In the genomic region with DNA sequence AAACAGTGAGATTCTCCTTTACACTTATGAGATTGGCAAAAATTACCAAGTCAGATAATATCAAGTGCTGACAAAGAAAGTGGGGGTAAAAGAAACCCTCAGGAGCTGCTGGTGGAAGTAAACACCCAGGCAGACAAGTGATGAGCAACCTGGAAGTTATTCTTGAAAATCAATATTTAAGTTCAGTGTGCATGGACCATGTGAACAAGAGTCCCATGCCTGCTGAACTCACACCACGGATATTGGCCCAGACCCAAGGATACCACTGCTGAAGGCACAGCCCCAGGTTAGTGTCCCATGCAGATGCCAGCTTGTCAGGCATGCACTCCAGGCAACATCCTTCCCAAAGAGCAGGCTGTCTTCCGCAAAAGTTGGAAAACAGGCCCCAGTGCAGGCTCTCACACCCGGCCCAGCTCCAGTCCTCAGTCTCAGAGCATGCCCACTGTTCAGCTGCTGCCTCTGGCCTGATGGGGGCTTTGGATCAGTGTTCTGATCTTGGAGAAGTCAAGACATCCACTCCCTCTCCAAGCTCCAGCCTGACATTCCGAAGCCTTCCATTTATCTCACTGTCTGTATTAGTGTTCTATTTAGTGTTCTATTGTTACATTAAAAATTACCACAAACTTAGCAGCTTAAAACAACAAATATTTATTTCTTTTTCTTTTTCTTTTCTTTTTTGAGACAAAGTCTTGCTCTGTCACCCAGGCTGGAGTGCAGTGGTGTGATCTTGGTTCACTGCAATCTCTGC, we compare ENCODE assay signal across 1 cellular context.
A peak's percentile ranks its signal among the peaks of the same experiment; 100 is the strongest.
TF ChIP-seq lines count a peak whose summit lies in the region.

No MANE protein-coding gene starts in this region.

TF ChIP-seq in HepG2, 621 proteins besides CTCF, POLR2A, EP300 and RAD21 (continued from another document and continues in another):
- TF ChIP-seq ZBTB40 (IDR thresholded peaks at IDR 0.05) = no peak
- peak; percentile 11; the same call in 1 of the 2 replicates for TF ChIP-seq ZBTB40 (CRISPR knock-in tag; IDR thresholded peaks at IDR 0.05)
- TF ChIP-seq PTBP1 (IDR thresholded peaks at IDR 0.05; ENCODE audit: low read depth, low read length, poor library complexity, severe bottlenecking) = no peak
- TF ChIP-seq ZNF83 (CRISPR knock-in tag; IDR thresholded peaks at IDR 0.05; ENCODE audit: borderline replicate concordance) = no peak
- TF ChIP-seq ZBTB8A (CRISPR knock-in tag; IDR thresholded peaks at IDR 0.05; ENCODE audit: borderline replicate concordance, low read depth) = no peak
- TF ChIP-seq, protein P1, sequence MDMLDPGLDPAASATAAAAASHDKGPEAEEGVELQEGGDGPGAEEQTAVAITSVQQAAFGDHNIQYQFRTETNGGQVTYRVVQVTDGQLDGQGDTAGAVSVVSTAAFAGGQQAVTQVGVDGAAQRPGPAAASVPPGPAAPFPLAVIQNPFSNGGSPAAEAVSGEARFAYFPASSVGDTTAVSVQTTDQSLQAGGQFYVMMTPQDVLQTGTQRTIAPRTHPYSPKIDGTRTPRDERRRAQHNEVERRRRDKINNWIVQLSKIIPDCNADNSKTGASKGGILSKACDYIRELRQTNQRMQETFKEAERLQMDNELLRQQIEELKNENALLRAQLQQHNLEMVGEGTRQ (IDR thresholded peaks at IDR 0.05; ENCODE audit: low read depth, low read length) = peak; percentile 41; the same call in 1 of the 2 replicates
- TF ChIP-seq, protein P1 (CRISPR knock-in tag; IDR thresholded peaks at IDR 0.05; ENCODE audit: borderline replicate concordance) = no peak
- TF ChIP-seq ZSCAN31 (CRISPR knock-in tag; IDR thresholded peaks at IDR 0.05; ENCODE audit: low read depth) = peak; percentile 61
- TF ChIP-seq, protein P2, sequence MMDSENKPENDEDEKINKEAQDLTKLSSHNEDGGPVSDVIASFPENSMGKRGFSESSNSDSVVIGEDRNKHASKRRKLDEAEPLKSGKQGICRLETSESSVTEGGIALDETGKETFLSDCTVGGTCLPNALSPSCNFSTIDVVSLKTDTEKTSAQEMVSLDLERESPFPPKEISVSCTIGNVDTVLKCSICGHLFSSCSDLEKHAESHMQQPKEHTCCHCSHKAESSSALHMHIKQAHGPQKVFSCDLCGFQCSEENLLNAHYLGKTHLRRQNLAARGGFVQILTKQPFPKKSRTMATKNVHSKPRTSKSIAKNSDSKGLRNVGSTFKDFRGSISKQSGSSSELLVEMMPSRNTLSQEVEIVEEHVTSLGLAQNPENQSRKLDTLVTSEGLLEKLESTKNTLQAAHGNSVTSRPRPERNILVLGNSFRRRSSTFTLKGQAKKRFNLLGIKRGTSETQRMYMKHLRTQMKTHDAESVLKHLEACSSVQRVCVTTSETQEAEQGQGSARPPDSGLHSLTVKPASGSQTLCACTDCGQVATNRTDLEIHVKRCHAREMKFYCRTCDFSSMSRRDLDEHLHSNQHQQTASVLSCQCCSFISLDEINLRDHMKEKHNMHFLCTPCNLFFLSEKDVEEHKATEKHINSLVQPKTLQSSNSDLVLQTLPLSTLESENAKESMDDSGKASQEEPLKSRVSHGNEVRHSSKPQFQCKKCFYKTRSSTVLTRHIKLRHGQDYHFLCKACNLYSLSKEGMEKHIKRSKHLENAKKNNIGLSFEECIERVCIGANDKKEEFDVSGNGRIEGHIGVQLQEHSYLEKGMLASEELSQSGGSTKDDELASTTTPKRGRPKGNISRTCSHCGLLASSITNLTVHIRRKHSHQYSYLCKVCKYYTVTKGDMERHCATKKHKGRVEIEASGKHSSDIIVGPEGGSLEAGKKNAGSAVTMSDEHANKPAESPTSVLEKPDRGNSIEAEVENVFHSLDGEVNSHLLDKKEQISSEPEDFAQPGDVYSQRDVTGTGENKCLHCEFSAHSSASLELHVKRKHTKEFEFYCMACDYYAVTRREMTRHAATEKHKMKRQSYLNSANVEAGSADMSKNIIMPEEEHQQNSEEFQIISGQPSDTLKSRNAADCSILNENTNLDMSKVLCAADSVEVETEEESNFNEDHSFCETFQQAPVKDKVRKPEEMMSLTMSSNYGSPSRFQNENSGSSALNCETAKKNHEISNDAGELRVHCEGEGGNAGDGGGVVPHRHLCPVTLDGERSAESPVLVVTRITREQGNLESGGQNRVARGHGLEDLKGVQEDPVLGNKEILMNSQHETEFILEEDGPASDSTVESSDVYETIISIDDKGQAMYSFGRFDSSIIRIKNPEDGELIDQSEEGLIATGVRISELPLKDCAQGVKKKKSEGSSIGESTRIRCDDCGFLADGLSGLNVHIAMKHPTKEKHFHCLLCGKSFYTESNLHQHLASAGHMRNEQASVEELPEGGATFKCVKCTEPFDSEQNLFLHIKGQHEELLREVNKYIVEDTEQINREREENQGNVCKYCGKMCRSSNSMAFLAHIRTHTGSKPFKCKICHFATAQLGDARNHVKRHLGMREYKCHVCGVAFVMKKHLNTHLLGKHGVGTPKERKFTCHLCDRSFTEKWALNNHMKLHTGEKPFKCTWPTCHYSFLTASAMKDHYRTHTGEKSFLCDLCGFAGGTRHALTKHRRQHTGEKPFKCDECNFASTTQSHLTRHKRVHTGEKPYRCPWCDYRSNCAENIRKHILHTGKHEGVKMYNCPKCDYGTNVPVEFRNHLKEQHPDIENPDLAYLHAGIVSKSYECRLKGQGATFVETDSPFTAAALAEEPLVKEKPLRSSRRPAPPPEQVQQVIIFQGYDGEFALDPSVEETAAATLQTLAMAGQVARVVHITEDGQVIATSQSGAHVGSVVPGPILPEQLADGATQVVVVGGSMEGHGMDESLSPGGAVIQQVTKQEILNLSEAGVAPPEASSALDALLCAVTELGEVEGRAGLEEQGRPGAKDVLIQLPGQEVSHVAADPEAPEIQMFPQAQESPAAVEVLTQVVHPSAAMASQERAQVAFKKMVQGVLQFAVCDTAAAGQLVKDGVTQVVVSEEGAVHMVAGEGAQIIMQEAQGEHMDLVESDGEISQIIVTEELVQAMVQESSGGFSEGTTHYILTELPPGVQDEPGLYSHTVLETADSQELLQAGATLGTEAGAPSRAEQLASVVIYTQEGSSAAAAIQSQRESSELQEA (CRISPR knock-in tag; IDR thresholded peaks at IDR 0.05; ENCODE audit: not compliant biosample characterization) = no peak
- TF ChIP-seq ZNF124 (CRISPR knock-in tag; IDR thresholded peaks at IDR 0.05) = peak; percentile 88; the same call in 1 of the 2 replicates
- TF ChIP-seq ZSCAN9 (CRISPR knock-in tag; IDR thresholded peaks at IDR 0.05; ENCODE audit: borderline replicate concordance) = no peak
- peak; percentile 97 for TF ChIP-seq KDM1A (CRISPR knock-in tag; IDR thresholded peaks at IDR 0.05)
- TF ChIP-seq BCL3 (CRISPR knock-in tag; IDR thresholded peaks at IDR 0.05) = no peak
- TF ChIP-seq PLSCR1 (CRISPR knock-in tag; IDR thresholded peaks at IDR 0.05; ENCODE audit: borderline replicate concordance) = no peak
- TF ChIP-seq, protein P3, sequence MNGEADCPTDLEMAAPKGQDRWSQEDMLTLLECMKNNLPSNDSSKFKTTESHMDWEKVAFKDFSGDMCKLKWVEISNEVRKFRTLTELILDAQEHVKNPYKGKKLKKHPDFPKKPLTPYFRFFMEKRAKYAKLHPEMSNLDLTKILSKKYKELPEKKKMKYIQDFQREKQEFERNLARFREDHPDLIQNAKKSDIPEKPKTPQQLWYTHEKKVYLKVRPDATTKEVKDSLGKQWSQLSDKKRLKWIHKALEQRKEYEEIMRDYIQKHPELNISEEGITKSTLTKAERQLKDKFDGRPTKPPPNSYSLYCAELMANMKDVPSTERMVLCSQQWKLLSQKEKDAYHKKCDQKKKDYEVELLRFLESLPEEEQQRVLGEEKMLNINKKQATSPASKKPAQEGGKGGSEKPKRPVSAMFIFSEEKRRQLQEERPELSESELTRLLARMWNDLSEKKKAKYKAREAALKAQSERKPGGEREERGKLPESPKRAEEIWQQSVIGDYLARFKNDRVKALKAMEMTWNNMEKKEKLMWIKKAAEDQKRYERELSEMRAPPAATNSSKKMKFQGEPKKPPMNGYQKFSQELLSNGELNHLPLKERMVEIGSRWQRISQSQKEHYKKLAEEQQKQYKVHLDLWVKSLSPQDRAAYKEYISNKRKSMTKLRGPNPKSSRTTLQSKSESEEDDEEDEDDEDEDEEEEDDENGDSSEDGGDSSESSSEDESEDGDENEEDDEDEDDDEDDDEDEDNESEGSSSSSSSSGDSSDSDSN (CRISPR knock-in tag; IDR thresholded peaks at IDR 0.05) = peak; percentile 71
- no peak for TF ChIP-seq NBN (conservative IDR thresholded peaks at IDR 0.05)
- TF ChIP-seq MAFF (IDR thresholded peaks at IDR 0.05; ENCODE audit: low read depth, low read length) = no peak; the same call in 1 of the 2 replicates
- peak; percentile 89 for TF ChIP-seq MED8 (CRISPR knock-in tag; IDR thresholded peaks at IDR 0.05; ENCODE audit: insufficient replicate concordance)
- TF ChIP-seq, protein P4, sequence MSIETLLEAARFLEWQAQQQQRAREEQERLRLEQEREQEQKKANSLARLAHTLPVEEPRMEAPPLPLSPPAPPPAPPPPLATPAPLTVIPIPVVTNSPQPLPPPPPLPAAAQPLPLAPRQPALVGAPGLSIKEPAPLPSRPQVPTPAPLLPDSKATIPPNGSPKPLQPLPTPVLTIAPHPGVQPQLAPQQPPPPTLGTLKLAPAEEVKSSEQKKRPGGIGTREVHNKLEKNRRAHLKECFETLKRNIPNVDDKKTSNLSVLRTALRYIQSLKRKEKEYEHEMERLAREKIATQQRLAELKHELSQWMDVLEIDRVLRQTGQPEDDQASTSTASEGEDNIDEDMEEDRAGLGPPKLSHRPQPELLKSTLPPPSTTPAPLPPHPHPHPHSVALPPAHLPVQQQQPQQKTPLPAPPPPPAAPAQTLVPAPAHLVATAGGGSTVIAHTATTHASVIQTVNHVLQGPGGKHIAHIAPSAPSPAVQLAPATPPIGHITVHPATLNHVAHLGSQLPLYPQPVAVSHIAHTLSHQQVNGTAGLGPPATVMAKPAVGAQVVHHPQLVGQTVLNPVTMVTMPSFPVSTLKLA (IDR thresholded peaks at IDR 0.05) = no peak
- TF ChIP-seq ZNF335 (CRISPR knock-in tag; IDR thresholded peaks at IDR 0.05) = no peak; the same call in 1 of the 2 replicates
